1 cellular context compared by ENCODE assay signal in the genomic region with DNA sequence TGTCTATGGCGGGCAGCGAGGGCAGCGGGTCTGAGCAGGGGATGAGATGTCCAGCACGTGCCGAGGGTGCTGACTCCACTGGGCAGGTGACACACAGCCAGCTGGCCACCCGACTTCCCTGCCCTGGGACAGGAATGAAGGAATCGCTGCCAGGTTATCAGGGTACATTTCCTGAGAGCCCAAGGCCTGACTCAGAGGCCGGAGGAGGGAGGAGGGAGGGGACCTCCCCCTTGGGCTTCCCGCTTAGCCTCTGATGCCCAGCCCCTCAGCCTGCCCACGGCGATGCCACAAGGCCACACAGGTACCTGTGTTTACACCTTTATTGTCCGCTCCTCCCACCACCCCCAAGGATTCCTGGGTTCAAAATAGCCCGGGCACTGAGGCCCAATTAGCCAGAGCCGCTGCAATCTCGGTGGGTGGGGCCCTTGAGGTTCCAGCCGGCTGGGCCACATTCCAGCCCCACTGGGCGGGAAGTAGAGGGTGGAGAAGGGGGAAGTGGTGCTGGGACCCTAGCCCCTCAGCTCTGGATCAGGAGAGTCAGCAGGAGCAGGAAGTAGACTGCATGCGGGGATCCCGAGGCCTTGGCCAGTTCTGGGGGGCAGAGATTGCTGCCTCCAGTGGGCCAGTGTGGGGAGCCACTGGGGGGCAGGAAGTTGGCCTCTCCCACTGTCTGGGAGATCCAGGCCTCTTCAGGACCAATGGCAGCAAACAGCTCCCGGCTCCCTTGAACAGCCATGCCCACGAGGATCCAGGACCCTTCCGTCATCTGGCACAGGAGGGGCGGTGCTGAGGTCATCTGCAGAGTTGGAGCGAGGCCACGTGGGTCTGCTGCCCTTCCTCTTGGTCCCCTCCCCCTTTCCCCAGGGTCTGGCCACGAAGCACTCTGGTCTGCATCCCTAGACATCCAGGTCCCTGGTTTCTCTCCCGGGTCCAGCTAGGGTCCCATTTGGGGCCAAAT.
A peak's percentile ranks its signal among the peaks of the same experiment; 100 is the strongest.
TF ChIP-seq lines count a peak whose summit lies in the region.

No MANE protein-coding gene starts in this region.

TF ChIP-seq in HepG2, 621 proteins besides CTCF, POLR2A, EP300 and RAD21 (continued from another document and continues in another):
- TF ChIP-seq, protein P1, sequence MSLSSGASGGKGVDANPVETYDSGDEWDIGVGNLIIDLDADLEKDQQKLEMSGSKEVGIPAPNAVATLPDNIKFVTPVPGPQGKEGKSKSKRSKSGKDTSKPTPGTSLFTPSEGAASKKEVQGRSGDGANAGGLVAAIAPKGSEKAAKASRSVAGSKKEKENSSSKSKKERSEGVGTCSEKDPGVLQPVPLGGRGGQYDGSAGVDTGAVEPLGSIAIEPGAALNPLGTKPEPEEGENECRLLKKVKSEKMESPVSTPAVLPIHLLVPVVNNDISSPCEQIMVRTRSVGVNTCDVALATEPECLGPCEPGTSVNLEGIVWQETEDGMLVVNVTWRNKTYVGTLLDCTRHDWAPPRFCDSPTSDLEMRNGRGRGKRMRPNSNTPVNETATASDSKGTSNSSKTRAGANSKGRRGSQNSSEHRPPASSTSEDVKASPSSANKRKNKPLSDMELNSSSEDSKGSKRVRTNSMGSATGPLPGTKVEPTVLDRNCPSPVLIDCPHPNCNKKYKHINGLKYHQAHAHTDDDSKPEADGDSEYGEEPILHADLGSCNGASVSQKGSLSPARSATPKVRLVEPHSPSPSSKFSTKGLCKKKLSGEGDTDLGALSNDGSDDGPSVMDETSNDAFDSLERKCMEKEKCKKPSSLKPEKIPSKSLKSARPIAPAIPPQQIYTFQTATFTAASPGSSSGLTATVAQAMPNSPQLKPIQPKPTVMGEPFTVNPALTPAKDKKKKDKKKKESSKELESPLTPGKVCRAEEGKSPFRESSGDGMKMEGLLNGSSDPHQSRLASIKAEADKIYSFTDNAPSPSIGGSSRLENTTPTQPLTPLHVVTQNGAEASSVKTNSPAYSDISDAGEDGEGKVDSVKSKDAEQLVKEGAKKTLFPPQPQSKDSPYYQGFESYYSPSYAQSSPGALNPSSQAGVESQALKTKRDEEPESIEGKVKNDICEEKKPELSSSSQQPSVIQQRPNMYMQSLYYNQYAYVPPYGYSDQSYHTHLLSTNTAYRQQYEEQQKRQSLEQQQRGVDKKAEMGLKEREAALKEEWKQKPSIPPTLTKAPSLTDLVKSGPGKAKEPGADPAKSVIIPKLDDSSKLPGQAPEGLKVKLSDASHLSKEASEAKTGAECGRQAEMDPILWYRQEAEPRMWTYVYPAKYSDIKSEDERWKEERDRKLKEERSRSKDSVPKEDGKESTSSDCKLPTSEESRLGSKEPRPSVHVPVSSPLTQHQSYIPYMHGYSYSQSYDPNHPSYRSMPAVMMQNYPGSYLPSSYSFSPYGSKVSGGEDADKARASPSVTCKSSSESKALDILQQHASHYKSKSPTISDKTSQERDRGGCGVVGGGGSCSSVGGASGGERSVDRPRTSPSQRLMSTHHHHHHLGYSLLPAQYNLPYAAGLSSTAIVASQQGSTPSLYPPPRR (CRISPR knock-in tag; IDR thresholded peaks at IDR 0.05; ENCODE audit: borderline replicate concordance), result no peak
- TF ChIP-seq SOX5 (CRISPR knock-in tag; IDR thresholded peaks at IDR 0.05; ENCODE audit: borderline replicate concordance) (no peak), JUND (CRISPR knock-in tag; IDR thresholded peaks at IDR 0.05) (no peak), ZFP36 (IDR thresholded peaks at IDR 0.05; ENCODE audit: borderline replicate concordance, low read depth, low read length, partially characterized antibody) (no peak), ZBTB8A (CRISPR knock-in tag; IDR thresholded peaks at IDR 0.05; ENCODE audit: borderline replicate concordance, low read depth) (no peak), ZKSCAN8 (CRISPR knock-in tag; IDR thresholded peaks at IDR 0.05; ENCODE audit: borderline replicate concordance) (no peak), FOXC1 (CRISPR knock-in tag; IDR thresholded peaks at IDR 0.05; ENCODE audit: borderline replicate concordance) (no peak), FOSL1 (CRISPR knock-in tag; IDR thresholded peaks at IDR 0.05; ENCODE audit: borderline replicate concordance) (no peak), ZNF143 (CRISPR knock-in tag; IDR thresholded peaks at IDR 0.05) (no peak; the same call in 1 of the 2 replicates), ATF1 (CRISPR knock-in tag; IDR thresholded peaks at IDR 0.05) (no peak), FOXP1 (IDR thresholded peaks at IDR 0.05) (no peak), FOXP1 (CRISPR knock-in tag; IDR thresholded peaks at IDR 0.05) (no peak), ZNF3 (CRISPR knock-in tag; IDR thresholded peaks at IDR 0.05) (no peak), RFXANK (CRISPR knock-in tag; IDR thresholded peaks at IDR 0.05) (no peak), NFYC (CRISPR knock-in tag; IDR thresholded peaks at IDR 0.05) (no peak), ETV5 (CRISPR knock-in tag; IDR thresholded peaks at IDR 0.05; ENCODE audit: borderline replicate concordance) (0 out of 2 replicates have a peak, but pooled peaks have one; percentile 7), ZNF562 (CRISPR knock-in tag; IDR thresholded peaks at IDR 0.05; ENCODE audit: borderline replicate concordance) (no peak), ZNF510 (CRISPR knock-in tag; IDR thresholded peaks at IDR 0.05; ENCODE audit: low read depth) (no peak), CBX2 (IDR thresholded peaks at IDR 0.05; ENCODE audit: low read depth, low read length) (no peak), CBX2 (CRISPR knock-in tag; IDR thresholded peaks at IDR 0.05; ENCODE audit: low read depth) (no peak), ZNF674 (CRISPR knock-in tag; IDR thresholded peaks at IDR 0.05; ENCODE audit: low read depth) (no peak), ZNF124 (CRISPR knock-in tag; IDR thresholded peaks at IDR 0.05) (no peak), ZFX (CRISPR knock-in tag; IDR thresholded peaks at IDR 0.05; ENCODE audit: low read depth) (peak; percentile 70; the same call in 1 of the 2 replicates), ZFY (CRISPR knock-in tag; IDR thresholded peaks at IDR 0.05) (peak; percentile 57), TCF12 (IDR thresholded peaks at IDR 0.05) (no peak), TCF12 (CRISPR knock-in tag; IDR thresholded peaks at IDR 0.05) (no peak; the same call in 1 of the 2 replicates), REXO4 (CRISPR knock-in tag; IDR thresholded peaks at IDR 0.05; ENCODE audit: borderline replicate concordance) (no peak)
- TF ChIP-seq, protein P2, sequence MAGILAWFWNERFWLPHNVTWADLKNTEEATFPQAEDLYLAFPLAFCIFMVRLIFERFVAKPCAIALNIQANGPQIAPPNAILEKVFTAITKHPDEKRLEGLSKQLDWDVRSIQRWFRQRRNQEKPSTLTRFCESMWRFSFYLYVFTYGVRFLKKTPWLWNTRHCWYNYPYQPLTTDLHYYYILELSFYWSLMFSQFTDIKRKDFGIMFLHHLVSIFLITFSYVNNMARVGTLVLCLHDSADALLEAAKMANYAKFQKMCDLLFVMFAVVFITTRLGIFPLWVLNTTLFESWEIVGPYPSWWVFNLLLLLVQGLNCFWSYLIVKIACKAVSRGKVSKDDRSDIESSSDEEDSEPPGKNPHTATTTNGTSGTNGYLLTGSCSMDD (CRISPR knock-in tag; IDR thresholded peaks at IDR 0.05), result no peak
- TF ChIP-seq, protein P3, sequence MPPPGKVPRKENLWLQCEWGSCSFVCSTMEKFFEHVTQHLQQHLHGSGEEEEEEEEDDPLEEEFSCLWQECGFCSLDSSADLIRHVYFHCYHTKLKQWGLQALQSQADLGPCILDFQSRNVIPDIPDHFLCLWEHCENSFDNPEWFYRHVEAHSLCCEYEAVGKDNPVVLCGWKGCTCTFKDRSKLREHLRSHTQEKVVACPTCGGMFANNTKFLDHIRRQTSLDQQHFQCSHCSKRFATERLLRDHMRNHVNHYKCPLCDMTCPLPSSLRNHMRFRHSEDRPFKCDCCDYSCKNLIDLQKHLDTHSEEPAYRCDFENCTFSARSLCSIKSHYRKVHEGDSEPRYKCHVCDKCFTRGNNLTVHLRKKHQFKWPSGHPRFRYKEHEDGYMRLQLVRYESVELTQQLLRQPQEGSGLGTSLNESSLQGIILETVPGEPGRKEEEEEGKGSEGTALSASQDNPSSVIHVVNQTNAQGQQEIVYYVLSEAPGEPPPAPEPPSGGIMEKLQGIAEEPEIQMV (CRISPR knock-in tag; IDR thresholded peaks at IDR 0.05; ENCODE audit: low read depth), result no peak
- TF ChIP-seq, protein P4, sequence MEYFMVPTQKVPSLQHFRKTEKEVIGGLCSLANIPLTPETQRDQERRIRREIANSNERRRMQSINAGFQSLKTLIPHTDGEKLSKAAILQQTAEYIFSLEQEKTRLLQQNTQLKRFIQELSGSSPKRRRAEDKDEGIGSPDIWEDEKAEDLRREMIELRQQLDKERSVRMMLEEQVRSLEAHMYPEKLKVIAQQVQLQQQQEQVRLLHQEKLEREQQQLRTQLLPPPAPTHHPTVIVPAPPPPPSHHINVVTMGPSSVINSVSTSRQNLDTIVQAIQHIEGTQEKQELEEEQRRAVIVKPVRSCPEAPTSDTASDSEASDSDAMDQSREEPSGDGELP (IDR thresholded peaks at IDR 0.05; ENCODE audit: borderline replicate concordance, low read depth), result peak; percentile 52; the same call in 1 of the 2 replicates
- TF ChIP-seq, protein P5, sequence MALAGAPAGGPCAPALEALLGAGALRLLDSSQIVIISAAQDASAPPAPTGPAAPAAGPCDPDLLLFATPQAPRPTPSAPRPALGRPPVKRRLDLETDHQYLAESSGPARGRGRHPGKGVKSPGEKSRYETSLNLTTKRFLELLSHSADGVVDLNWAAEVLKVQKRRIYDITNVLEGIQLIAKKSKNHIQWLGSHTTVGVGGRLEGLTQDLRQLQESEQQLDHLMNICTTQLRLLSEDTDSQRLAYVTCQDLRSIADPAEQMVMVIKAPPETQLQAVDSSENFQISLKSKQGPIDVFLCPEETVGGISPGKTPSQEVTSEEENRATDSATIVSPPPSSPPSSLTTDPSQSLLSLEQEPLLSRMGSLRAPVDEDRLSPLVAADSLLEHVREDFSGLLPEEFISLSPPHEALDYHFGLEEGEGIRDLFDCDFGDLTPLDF (CRISPR knock-in tag; IDR thresholded peaks at IDR 0.05), result peak; percentile 39; the same call in 1 of the 2 replicates
- TF ChIP-seq, protein P6, sequence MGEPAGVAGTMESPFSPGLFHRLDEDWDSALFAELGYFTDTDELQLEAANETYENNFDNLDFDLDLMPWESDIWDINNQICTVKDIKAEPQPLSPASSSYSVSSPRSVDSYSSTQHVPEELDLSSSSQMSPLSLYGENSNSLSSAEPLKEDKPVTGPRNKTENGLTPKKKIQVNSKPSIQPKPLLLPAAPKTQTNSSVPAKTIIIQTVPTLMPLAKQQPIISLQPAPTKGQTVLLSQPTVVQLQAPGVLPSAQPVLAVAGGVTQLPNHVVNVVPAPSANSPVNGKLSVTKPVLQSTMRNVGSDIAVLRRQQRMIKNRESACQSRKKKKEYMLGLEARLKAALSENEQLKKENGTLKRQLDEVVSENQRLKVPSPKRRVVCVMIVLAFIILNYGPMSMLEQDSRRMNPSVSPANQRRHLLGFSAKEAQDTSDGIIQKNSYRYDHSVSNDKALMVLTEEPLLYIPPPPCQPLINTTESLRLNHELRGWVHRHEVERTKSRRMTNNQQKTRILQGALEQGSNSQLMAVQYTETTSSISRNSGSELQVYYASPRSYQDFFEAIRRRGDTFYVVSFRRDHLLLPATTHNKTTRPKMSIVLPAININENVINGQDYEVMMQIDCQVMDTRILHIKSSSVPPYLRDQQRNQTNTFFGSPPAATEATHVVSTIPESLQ (CRISPR knock-in tag; conservative IDR thresholded peaks at IDR 0.05), result no peak
- TF ChIP-seq, protein P7, sequence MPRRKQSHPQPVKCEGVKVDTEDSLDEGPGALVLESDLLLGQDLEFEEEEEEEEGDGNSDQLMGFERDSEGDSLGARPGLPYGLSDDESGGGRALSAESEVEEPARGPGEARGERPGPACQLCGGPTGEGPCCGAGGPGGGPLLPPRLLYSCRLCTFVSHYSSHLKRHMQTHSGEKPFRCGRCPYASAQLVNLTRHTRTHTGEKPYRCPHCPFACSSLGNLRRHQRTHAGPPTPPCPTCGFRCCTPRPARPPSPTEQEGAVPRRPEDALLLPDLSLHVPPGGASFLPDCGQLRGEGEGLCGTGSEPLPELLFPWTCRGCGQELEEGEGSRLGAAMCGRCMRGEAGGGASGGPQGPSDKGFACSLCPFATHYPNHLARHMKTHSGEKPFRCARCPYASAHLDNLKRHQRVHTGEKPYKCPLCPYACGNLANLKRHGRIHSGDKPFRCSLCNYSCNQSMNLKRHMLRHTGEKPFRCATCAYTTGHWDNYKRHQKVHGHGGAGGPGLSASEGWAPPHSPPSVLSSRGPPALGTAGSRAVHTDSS (CRISPR knock-in tag; conservative IDR thresholded peaks at IDR 0.05), result no peak
- TF ChIP-seq, protein P8, sequence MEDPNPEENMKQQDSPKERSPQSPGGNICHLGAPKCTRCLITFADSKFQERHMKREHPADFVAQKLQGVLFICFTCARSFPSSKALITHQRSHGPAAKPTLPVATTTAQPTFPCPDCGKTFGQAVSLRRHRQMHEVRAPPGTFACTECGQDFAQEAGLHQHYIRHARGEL (CRISPR knock-in tag; IDR thresholded peaks at IDR 0.05), result no peak
- TF ChIP-seq, protein P9, sequence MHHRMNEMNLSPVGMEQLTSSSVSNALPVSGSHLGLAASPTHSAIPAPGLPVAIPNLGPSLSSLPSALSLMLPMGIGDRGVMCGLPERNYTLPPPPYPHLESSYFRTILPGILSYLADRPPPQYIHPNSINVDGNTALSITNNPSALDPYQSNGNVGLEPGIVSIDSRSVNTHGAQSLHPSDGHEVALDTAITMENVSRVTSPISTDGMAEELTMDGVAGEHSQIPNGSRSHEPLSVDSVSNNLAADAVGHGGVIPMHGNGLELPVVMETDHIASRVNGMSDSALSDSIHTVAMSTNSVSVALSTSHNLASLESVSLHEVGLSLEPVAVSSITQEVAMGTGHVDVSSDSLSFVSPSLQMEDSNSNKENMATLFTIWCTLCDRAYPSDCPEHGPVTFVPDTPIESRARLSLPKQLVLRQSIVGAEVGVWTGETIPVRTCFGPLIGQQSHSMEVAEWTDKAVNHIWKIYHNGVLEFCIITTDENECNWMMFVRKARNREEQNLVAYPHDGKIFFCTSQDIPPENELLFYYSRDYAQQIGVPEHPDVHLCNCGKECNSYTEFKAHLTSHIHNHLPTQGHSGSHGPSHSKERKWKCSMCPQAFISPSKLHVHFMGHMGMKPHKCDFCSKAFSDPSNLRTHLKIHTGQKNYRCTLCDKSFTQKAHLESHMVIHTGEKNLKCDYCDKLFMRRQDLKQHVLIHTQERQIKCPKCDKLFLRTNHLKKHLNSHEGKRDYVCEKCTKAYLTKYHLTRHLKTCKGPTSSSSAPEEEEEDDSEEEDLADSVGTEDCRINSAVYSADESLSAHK (CRISPR knock-in tag; IDR thresholded peaks at IDR 0.05; ENCODE audit: borderline replicate concordance), result no peak
